In genomic region chr12:3277261-3277943, GRCh38 we compare ENCODE assay signal across 18 cellular contexts.
"Had no signal": no experiment of that assay in that cellular context is flagged by ENCODE, and none has a peak within 500 bp of the region (broad histone marks: within the 10 kb centered on the region; RNA-seq: fewer than 3 reads in every experiment).

No MANE protein-coding gene starts in this region.

- FAIRE-seq: colon, keratinocyte had no signal

- H3K36me3 Mint-ChIP-seq: immature natural killer cell, naive B cell had no signal

- H3K27me3 ChIP-seq: esophagus muscularis mucosa, gastrocnemius medialis, sigmoid colon, upper lobe of left lung, uterus had no signal

- H3K4me1 Mint-ChIP-seq: immature natural killer cell had no signal

- H3K27ac Mint-ChIP-seq: dendritic cell treated with granulocyte-macrophage colony-stimulating factor and Interleukin-4, amounts not matched to agents 40 ng/mL and 50 ng/mL, for 4 days; effector memory CD8-positive, alpha-beta T cell; immature natural killer cell; naive B cell; nephron had no signal

- H3K4me3 Mint-ChIP-seq: dendritic cell treated with granulocyte-macrophage colony-stimulating factor and Interleukin-4, amounts not matched to agents 40 ng/mL and 50 ng/mL, for 4 days; effector memory CD8-positive, alpha-beta T cell; immature natural killer cell; naive B cell; nephron had no signal

- H3K9me3 Mint-ChIP-seq: dendritic cell treated with granulocyte-macrophage colony-stimulating factor and Interleukin-4, amounts not matched to agents 40 ng/mL and 50 ng/mL, for 4 days; effector memory CD8-positive, alpha-beta T cell; immature natural killer cell; nephron had no signal

- ATAC-seq: effector memory CD8-positive, alpha-beta T cell; gastrocnemius medialis; left cardiac atrium had no signal

- H3K36me3 ChIP-seq: gastrocnemius medialis, uterus had no signal

- H3K4me1 ChIP-seq: uterus had no signal

- H3K9me3 ChIP-seq: esophagus muscularis mucosa, gastrocnemius medialis, sigmoid colon, upper lobe of left lung, uterus had no signal

- DNase-seq: effector memory CD8-positive, alpha-beta T cell; gastrocnemius medialis; immature natural killer cell; left cardiac atrium; mesendoderm; naive B cell; sigmoid colon; stimulated activated CD4-positive, alpha-beta T cell treated with anti-CD3 and anti-CD28 coated beads, Interleukin-12 subunit alpha, Interleukin-12 subunit beta, amount 100 ng/mL, for 4 hours; stimulated activated naive CD4-positive, alpha-beta T cell; uterus had no signal

- H3K4me3 ChIP-seq: esophagus muscularis mucosa, gastrocnemius medialis, sigmoid colon, skin epidermis, upper lobe of left lung, uterus had no signal

- H3K27ac ChIP-seq: epithelial cell of prostate, esophagus muscularis mucosa, gastrocnemius medialis, sigmoid colon, skin epidermis, upper lobe of left lung, uterus had no signal
